In genomic region chr20:62143118-62143975, GRCh38 we compare ENCODE assay signal across 8 cellular contexts. TPM values are rescaled to one million over a fixed set of nuclear protein-coding genes. Genes with fewer than 3 reads are reported as not detected.
DNase-seq lines count a peak whose midpoint lies in the region; ATAC-seq and TF ChIP-seq lines count a peak whose summit lies in the region.

TSS of gene PSMA7 (minus strand) at chr20:62143394. CDS start at chr20:62143303, 91 bp downstream.
TSS of gene SS18L1 (plus strand) at chr20:62143769. CDS start at chr20:62143821, 52 bp downstream.

- DNase-seq in Ammon's horn (ENCODE audit: low spot score) (peak; percentile 96), NCI-H510A treated with DMSO at 0.1 percent for 48 hours (lab: John Stamatoyannopoulos, UW) (peak; percentile 73), ecto neural progenitor cell (ENCODE audit: low spot score) (peak; percentile 91), lung (ENCODE audit: low spot score) (peak; percentile 86)
- peak; percentile 73 to 80 for DNase-seq in activated CD4-positive, alpha-beta T cell treated with anti-CD3 and anti-CD28 coated beads, Interleukin-2, amount 50 U/mL, for 4 hours
- DNase-seq in stimulated activated CD4-positive, alpha-beta T cell treated with anti-CD3 and anti-CD28 coated beads, TNF-alpha, amount 100 ng/mL, for 24 hours (ENCODE audit: low read depth in 3 of 3): peak; percentile 58 to 82 (median 76)

- WGBS in lung, 2 donors: 1% methylated on average over 86 to 143 of the region's 143 CpGs

- ATAC-seq in GM19023 (IDR thresholded peaks at IDR 0.05; ENCODE audit: unreplicated experiment) (peak; percentile 73), HG03175 (IDR thresholded peaks at IDR 0.05; ENCODE audit: unreplicated experiment) (peak; percentile 78), lung (ENCODE audit: insufficient read depth, low FRiP score) (peak; percentile 92)

- H3K27ac ChIP-seq in lung (ENCODE audit: low read depth in 1 of 2, low read length in 1 of 2): peak within 1 kb of the TSS; percentile 97 to 98

- H3K4me3 ChIP-seq in lung: peak within 1 kb of the TSS; percentile 98

- no peaks in the 10 kb centered on the region for H3K9me3 ChIP-seq in lung (ENCODE audit: control insufficient read depth in 2 of 2, insufficient read depth in 1 of 2, low read length in 1 of 2)

- peaks cover 19 to 22% of the 10 kb centered on the region in 2 donors for H3K36me3 ChIP-seq in lung (ENCODE audit: control insufficient read depth in 2 of 2, insufficient read depth in 2 of 2, low read length in 2 of 2)

- TF ChIP-seq CTCF in lung (IDR thresholded peaks at IDR 0.05; ENCODE audit: control extremely low read depth, extremely low read depth): no peak

- H3K4me1 ChIP-seq in lung (ENCODE audit: control insufficient read depth in 2 of 2, insufficient read depth in 2 of 2, low read length in 2 of 2): peaks cover 4 to 30% of the 10 kb centered on the region in 2 donors

- no peaks in the 10 kb centered on the region for H3K27me3 ChIP-seq in lung (ENCODE audit: control insufficient read depth, insufficient read depth)

RNA-seq across cellular contexts. Expression of gene PSMA7, which starts in this region (rescaled TPM):
- 100 to 1,000 TPM; 100 to 289 TPM for total RNA-seq in lung
- polyA plus RNA-seq in lung: 100 to 1,000 TPM; 226 to 478 TPM

RNA-seq across cellular contexts. Expression of gene SS18L1, which starts in this region (rescaled TPM):
- total RNA-seq in lung: 10 to 100 TPM; 15.1 to 24.1 TPM
- 10 to 100 TPM in 1 of 2 donors, 1 to 10 TPM in 1; 7.2 to 14.6 TPM for polyA plus RNA-seq in lung

Comparison
In these comparisons a context has a peak if more than half of its experiments do, and no peak if none do; other contexts are left out.
1. Peak in every context shown above with its lines: DNase-seq, ATAC-seq, H3K4me3 ChIP-seq and H3K27ac ChIP-seq.